ENCODE assay signal across 8 cellular contexts in genomic region chr17:29292071-29292991, GRCh38. TPM values are rescaled to one million over a fixed set of nuclear protein-coding genes. Genes with fewer than 3 reads are reported as not detected.
DNase-seq lines count a peak whose midpoint lies in the region; ATAC-seq and TF ChIP-seq lines count a peak whose summit lies in the region.

No MANE protein-coding gene starts in this region.

- H3K27ac ChIP-seq in dorsolateral prefrontal cortex: peak overlapping the region; percentile 91 to 100 (median 99)
- peak overlapping the region; percentile 93 to 100 (median 97) for H3K27ac ChIP-seq in right lobe of liver

- H3K4me3 ChIP-seq in dorsolateral prefrontal cortex: peak overlapping the region; percentile 69 to 99 (median 91)
- peak overlapping the region; percentile 90 to 94 (median 90) for H3K4me3 ChIP-seq in right lobe of liver

- no peaks in the 10 kb centered on the region for H3K9me3 ChIP-seq in right lobe of liver

- intact Hi-C loops in dorsolateral prefrontal cortex (cut with DNase I): loop anchor here (2.0 to 5.0 kb wide), 6 partner anchors 50 to 275 kb away; partner anchors contain the start of genes ABHD15 (in 1 of the 2) and TP53I13 (in 1 of the 2)
- intact Hi-C loops in right lobe of liver (cut with DNase I): loop anchor here in 1 of 2 donors (5.0 kb wide), 1 partner anchor 145 kb away; no protein-coding TSS in a partner anchor

- DNase-seq in NCI-H1436 (lab: John Stamatoyannopoulos, UW): peak; percentile 45
- no peak for DNase-seq in NCI-H1436 treated with DMSO at 0.1 percent for 48 hours (lab: John Stamatoyannopoulos, UW)
- DNase-seq in NCI-H1092 treated with DMSO at 0.1 percent for 48 hours (lab: John Stamatoyannopoulos, UW): peak; percentile 42
- peak; percentile 45 to 55 for DNase-seq in activated CD4-positive, alpha-beta T cell treated with anti-CD3 and anti-CD28 coated beads, Interleukin-2, amount 50 U/mL, for 48 hours
- peak in 9 of 10 donors; percentile 29 to 81 (median 55) for DNase-seq in dorsolateral prefrontal cortex
- peak; percentile 68 to 79 (median 74) for DNase-seq in right lobe of liver
- DNase-seq in stimulated activated CD4-positive, alpha-beta T cell treated with anti-CD3 and anti-CD28 coated beads, Interleukin-4, amount 100 ng/mL, for 4 hours: peak; percentile 49 to 60

- ATAC-seq in right lobe of liver: peak; percentile 2 to 8 (median 4)
- ATAC-seq in GM21423 (IDR thresholded peaks at IDR 0.05; ENCODE audit: unreplicated experiment): no peak

- TF ChIP-seq CTCF in dorsolateral prefrontal cortex (IDR thresholded peaks at IDR 0.05 in 54 of 56, conservative IDR thresholded peaks at IDR 0.05 in 2 of 56; ENCODE audit: low read depth in 1 of 56, partially characterized antibody in 56 of 56): peak in 8 of 56 donors; percentile 4 to 25 (median 15)
- no peak for TF ChIP-seq CTCF in right lobe of liver (IDR thresholded peaks at IDR 0.05)

- peaks cover 0 to 32% (median 16%) of the 10 kb centered on the region in 4 donors for H3K4me1 ChIP-seq in right lobe of liver

- H3K27me3 ChIP-seq in dorsolateral prefrontal cortex (no peaks in the 10 kb centered on the region), right lobe of liver (no peaks in the 10 kb centered on the region)

- peaks cover 0 to 14% (median 4%) of the 10 kb centered on the region in 4 donors for H3K36me3 ChIP-seq in right lobe of liver

- no peak for TF ChIP-seq POLR2A in right lobe of liver (IDR thresholded peaks at IDR 0.05)

- WGBS in right lobe of liver (ENCODE audit: insufficient coverage, low coverage, low lambda C conversion rate, missing lambda C conversion rate): 1% methylated on average over 17 of the region's 77 CpGs

RNA-seq across cellular contexts. Expression of gene NUFIP2, which starts 1.6 kb away (rescaled TPM):
- total RNA-seq in dorsolateral prefrontal cortex (10 to 100 TPM; 42.4 to 96.8 (median 54.8) TPM), right lobe of liver (10 to 100 TPM; 16.1 to 31.2 (median 22.5) TPM)

RNA-seq across cellular contexts. Expression of gene CRYBA1, which starts 45.7 kb away (rescaled TPM):
- not detected for total RNA-seq in dorsolateral prefrontal cortex
- not detected for total RNA-seq in right lobe of liver
